Comparison of ENCODE assay signal across 25 cellular contexts in genomic region chr22:37141476-37141875, GRCh38. TPM values are rescaled to one million over a fixed set of nuclear protein-coding genes. Genes with fewer than 3 reads are reported as not detected.
A peak's percentile ranks its signal among the peaks of the same experiment; 100 is the strongest.
DNase-seq lines count a peak whose midpoint lies in the region; ATAC-seq, FAIRE-seq and TF ChIP-seq lines count a peak whose summit lies in the region.
"Had no signal": no experiment of that assay in that cellular context is flagged by ENCODE, and none has a peak within 500 bp of the region (broad histone marks: within the 10 kb centered on the region; RNA-seq: fewer than 3 reads in every experiment).

No MANE protein-coding gene starts in this region.

- no peak overlapping the region for H2AK5ac ChIP-seq in H1 (ENCODE audit: low read depth, low read length)

- H2AFZ ChIP-seq in H1 (ENCODE audit: low read length), result no peak overlapping the region
- H2AFZ ChIP-seq in osteoblast (ENCODE audit: low read length), result no peak overlapping the region

- no peak overlapping the region for H2BK120ac ChIP-seq in H1 (replicated peaks; ENCODE audit: low read depth, low read length)

- H2BK15ac ChIP-seq in H1 (ENCODE audit: low read length), result no peak overlapping the region

- CTCF ChIA-PET in activated CD4-positive, alpha-beta memory T cell treated with anti-CD3 and anti-CD28 coated beads, Interleukin-2, amount 10 ng/mL, durations not matched to agents 7 days and 5 days (lab: Charles Lee), result interaction anchor here (8.6 kb wide), 1 partner anchor 57 kb away, joined by 51 read pairs; no protein-coding TSS in a partner anchor
- CTCF ChIA-PET in activated CD4-positive, alpha-beta memory T cell treated with anti-CD3 and anti-CD28 coated beads for 36 hours (lab: Charles Lee), result interaction anchor here (2.1 to 3.1 kb wide), 2 partner anchors 22 to 59 kb away, joined by 8 to 13 read pairs; no protein-coding TSS in a partner anchor
- CTCF ChIA-PET in H1 (lab: Charles Lee; ENCODE audit: partially characterized antibody), result interaction anchor here (0.6 to 4.1 kb wide), 9 partner anchors 9 to 315 kb away, joined by 3 to 20 read pairs (median 4); partner anchors contain the start of gene IL2RB

- H3K23ac ChIP-seq in H1 (ENCODE audit: insufficient read length), result no peak overlapping the region

- H3K36me3 Mint-ChIP-seq in activated CD4-positive, alpha-beta memory T cell treated with anti-CD3 and anti-CD28 coated beads, Interleukin-2, amount 10 ng/mL, durations not matched to agents 7 days and 5 days (ENCODE audit: low read depth), result peaks cover 95% of the 10 kb centered on the region
- H3K36me3 Mint-ChIP-seq in activated CD4-positive, alpha-beta memory T cell treated with anti-CD3 and anti-CD28 coated beads for 36 hours, result peaks cover 90% of the 10 kb centered on the region
- no peaks in the 10 kb centered on the region for H3K36me3 Mint-ChIP-seq in nephron progenitor cell (ENCODE audit: low read depth)
- H3K36me3 Mint-ChIP-seq in activated T-cell treated with anti-CD3 and anti-CD28 coated beads, Interleukin-2, amount 50 U/mL, for 4 hours (ENCODE audit: insufficient read depth), result peaks cover 61% of the 10 kb centered on the region
- H3K36me3 Mint-ChIP-seq: CD14-positive monocyte, IgD-negative memory B cell had no signal

- H3K27me3 Mint-ChIP-seq in activated CD4-positive, alpha-beta memory T cell treated with anti-CD3 and anti-CD28 coated beads, Interleukin-2, amount 10 ng/mL, durations not matched to agents 7 days and 5 days, result no peaks in the 10 kb centered on the region
- H3K27me3 Mint-ChIP-seq in activated CD4-positive, alpha-beta memory T cell treated with anti-CD3 and anti-CD28 coated beads for 36 hours, result no peaks in the 10 kb centered on the region
- peaks cover 33% of the 10 kb centered on the region for H3K27me3 Mint-ChIP-seq in nephron progenitor cell (ENCODE audit: low read depth, poor library complexity)
- H3K27me3 Mint-ChIP-seq in activated T-cell treated with anti-CD3 and anti-CD28 coated beads, Interleukin-2, amount 50 U/mL, for 4 hours (ENCODE audit: low read depth), result no peaks in the 10 kb centered on the region
- H3K27me3 Mint-ChIP-seq: IgD-negative memory B cell had no signal

- H3K79me2 ChIP-seq in H1 (ENCODE audit: control insufficient read depth in 1 of 2, insufficient read depth in 2 of 2, low read length in 2 of 2), result no peaks in the 10 kb centered on the region
- H3K79me2 ChIP-seq in osteoblast (ENCODE audit: insufficient read depth, low read length), result no peaks in the 10 kb centered on the region

- no peak overlapping the region for H2BK12ac ChIP-seq in H1 (ENCODE audit: low read depth, low read length)

- TF ChIP-seq CTCF in H1 (IDR thresholded peaks at IDR 0.05; ENCODE audit: control extremely low read depth in 1 of 3, insufficient read depth in 1 of 3, low read depth in 1 of 3, low read length in 3 of 3) (no peak), osteoblast (IDR thresholded peaks at IDR 0.05; ENCODE audit: extremely low read depth, low read depth, low read length) (no peak), nephron progenitor cell (IDR thresholded peaks at IDR 0.05) (no peak)

- ATAC-seq in activated T-cell treated with anti-CD3 and anti-CD28 coated beads, Interleukin-2, amount 50 U/mL, for 4 hours, result no peak

- no peaks in the 10 kb centered on the region for H3K9me3 Mint-ChIP-seq in activated CD4-positive, alpha-beta memory T cell treated with anti-CD3 and anti-CD28 coated beads, Interleukin-2, amount 10 ng/mL, durations not matched to agents 7 days and 5 days
- H3K9me3 Mint-ChIP-seq in activated CD4-positive, alpha-beta memory T cell treated with anti-CD3 and anti-CD28 coated beads for 36 hours, result peaks cover 3% of the 10 kb centered on the region
- H3K9me3 Mint-ChIP-seq in nephron progenitor cell, result no peaks in the 10 kb centered on the region
- no peaks in the 10 kb centered on the region for H3K9me3 Mint-ChIP-seq in activated T-cell treated with anti-CD3 and anti-CD28 coated beads, Interleukin-2, amount 50 U/mL, for 4 hours
- H3K9me3 Mint-ChIP-seq: IgD-negative memory B cell had no signal

- 94% methylated on average over 7 of the region's 10 CpGs; no CpG with 5 or more reads in 1 of the 2 experiments for WGBS in H1 (ENCODE audit: extremely low coverage in 1 of 2, insufficient coverage in 1 of 2, insufficient read length in 1 of 2, insufficient replicate concordance in 2 of 2, low coverage in 1 of 2, low lambda C conversion rate in 2 of 2, missing lambda C conversion rate in 1 of 2), 2 experiments

- 0 out of 2 replicates have a peak overlapping the region, but pooled peaks have one; percentile 13 for H3K27ac ChIP-seq in BLaER1
- no peak overlapping the region for H3K27ac ChIP-seq in H1 (ENCODE audit: low read depth, low read length)
- H3K27ac ChIP-seq in osteoblast (ENCODE audit: low read depth, low read length), result no peak overlapping the region
- H3K27ac ChIP-seq: Peyer's patch, SJSA1 had no signal

- no peak overlapping the region for H3K4me2 ChIP-seq in BLaER1
- H3K4me2 ChIP-seq in H1 (ENCODE audit: insufficient read depth in 1 of 2, low read depth in 2 of 2, low read length in 2 of 2), result no peak overlapping the region
- no peak overlapping the region for H3K4me2 ChIP-seq in osteoblast (ENCODE audit: insufficient read depth, low read length)

- TF ChIP-seq POLR2A in H1 (IDR thresholded peaks at IDR 0.05; ENCODE audit: control extremely low read depth in 1 of 2, low read depth in 2 of 2, low read length in 2 of 2), result no peak

- H3K4ac ChIP-seq in H1 (replicated peaks; ENCODE audit: insufficient read length, low read depth, low read length), result no peak overlapping the region

- H3K14ac ChIP-seq in H1 (ENCODE audit: insufficient read length), result no peak overlapping the region

- no peak for TF ChIP-seq RAD21 in H1 (IDR thresholded peaks at IDR 0.05 in 1 of 2, conservative IDR thresholded peaks at IDR 0.05 in 1 of 2; ENCODE audit: low read depth in 2 of 2, low read length in 2 of 2)

- no peak for FAIRE-seq in H1 (lab: Jason Lieb, UNC)
- FAIRE-seq: D721Med, GM18507 had no signal

- peak overlapping the region; percentile 16 for H3K27ac Mint-ChIP-seq in activated CD4-positive, alpha-beta memory T cell treated with anti-CD3 and anti-CD28 coated beads, Interleukin-2, amount 10 ng/mL, durations not matched to agents 7 days and 5 days
- no peak overlapping the region for H3K27ac Mint-ChIP-seq in activated CD4-positive, alpha-beta memory T cell treated with anti-CD3 and anti-CD28 coated beads for 36 hours
- no peak overlapping the region for H3K27ac Mint-ChIP-seq in nephron progenitor cell
- H3K27ac Mint-ChIP-seq: IgD-negative memory B cell had no signal

- H4K5ac ChIP-seq in H1 (ENCODE audit: insufficient read length, low read depth, low read length), result no peak overlapping the region

- no peak overlapping the region for H3K4me3 Mint-ChIP-seq in activated CD4-positive, alpha-beta memory T cell treated with anti-CD3 and anti-CD28 coated beads, Interleukin-2, amount 10 ng/mL, durations not matched to agents 7 days and 5 days
- no peak overlapping the region for H3K4me3 Mint-ChIP-seq in activated CD4-positive, alpha-beta memory T cell treated with anti-CD3 and anti-CD28 coated beads for 36 hours
- H3K4me3 Mint-ChIP-seq in nephron progenitor cell, result no peak overlapping the region
- no peak overlapping the region for H3K4me3 Mint-ChIP-seq in activated T-cell treated with anti-CD3 and anti-CD28 coated beads, Interleukin-2, amount 50 U/mL, for 4 hours
- H3K4me3 Mint-ChIP-seq: CD14-positive monocyte, IgD-negative memory B cell had no signal

- H3K18ac ChIP-seq in H1 (ENCODE audit: extremely low read depth, low read length), result no peak overlapping the region

- no peak for DNase-seq in activated CD4-positive, alpha-beta memory T cell treated with anti-CD3 and anti-CD28 coated beads, Interleukin-2, amount 10 ng/mL, durations not matched to agents 7 days and 5 days
- DNase-seq in activated CD4-positive, alpha-beta memory T cell treated with anti-CD3 and anti-CD28 coated beads for 36 hours, result no peak
- DNase-seq in H1 (ENCODE audit: low read depth in 1 of 2, low spot score in 2 of 2), result no peak
- peak; percentile 73 for DNase-seq in osteoblast (ENCODE audit: insufficient read length, low spot score, missing footprints)
- DNase-seq in nephron progenitor cell, result no peak
- DNase-seq in activated T-cell treated with anti-CD3 and anti-CD28 coated beads, Interleukin-2, amount 50 U/mL, for 4 hours, result no peak
- DNase-seq: DMS53, GDM1, Karpas-422, MV-4-11, NCI-H1105 treated with DMSO at 0.1 percent for 48 hours, NCI-H2029 treated with DMSO at 0.1 percent for 48 hours, NCI-H226, NCI-H524, NCI-H774, Peyer's patch had no signal

- no peaks in the 10 kb centered on the region for H3K79me1 ChIP-seq in H1 (ENCODE audit: low read depth, low read length)

- no peak overlapping the region for H3K56ac ChIP-seq in H1 (replicated peaks; ENCODE audit: insufficient read length, low read depth, low read length)

- no peak overlapping the region for H2BK5ac ChIP-seq in H1 (ENCODE audit: low read depth, low read length)

- H3K9ac ChIP-seq in BLaER1, result no peak overlapping the region
- H3K9ac ChIP-seq in H1 (replicated peaks in 1 of 4; ENCODE audit: extremely low read depth in 1 of 4, low read depth in 3 of 4, low read length in 3 of 4), result no peak overlapping the region

- H4K20me1 ChIP-seq in BLaER1, result no peaks in the 10 kb centered on the region
- peaks cover 0 to 2% of the 10 kb centered on the region in 2 experiments for H4K20me1 ChIP-seq in H1 (replicated peaks in 1 of 2; ENCODE audit: control insufficient read depth in 1 of 2, insufficient read depth in 2 of 2, low read length in 2 of 2)
- no peaks in the 10 kb centered on the region for H4K20me1 ChIP-seq in osteoblast (ENCODE audit: insufficient read depth, low read length)

- H3K4me1 Mint-ChIP-seq in activated CD4-positive, alpha-beta memory T cell treated with anti-CD3 and anti-CD28 coated beads, Interleukin-2, amount 10 ng/mL, durations not matched to agents 7 days and 5 days, result peaks cover 84% of the 10 kb centered on the region
- H3K4me1 Mint-ChIP-seq in activated CD4-positive, alpha-beta memory T cell treated with anti-CD3 and anti-CD28 coated beads for 36 hours (ENCODE audit: low read depth), result peaks cover 91% of the 10 kb centered on the region
- H3K4me1 Mint-ChIP-seq in nephron progenitor cell, result peaks cover 36% of the 10 kb centered on the region
- peaks cover 71% of the 10 kb centered on the region for H3K4me1 Mint-ChIP-seq in activated T-cell treated with anti-CD3 and anti-CD28 coated beads, Interleukin-2, amount 50 U/mL, for 4 hours (ENCODE audit: low read depth)
- H3K4me1 Mint-ChIP-seq: CD14-positive monocyte had no signal

- POLR2A ChIA-PET in activated CD4-positive, alpha-beta memory T cell treated with anti-CD3 and anti-CD28 coated beads, Interleukin-2, amount 10 ng/mL, durations not matched to agents 7 days and 5 days (lab: Charles Lee), result interaction anchor here (1.5 to 25.9 kb wide), 5 partner anchors 0 to 62 kb away, joined by 6 to 502 read pairs (median 9); partner anchors contain the start of gene IL2RB
- POLR2A ChIA-PET in activated CD4-positive, alpha-beta memory T cell treated with anti-CD3 and anti-CD28 coated beads for 36 hours (lab: Charles Lee), result interaction anchor here (0.6 to 12.8 kb wide), 5 partner anchors 8 to 58 kb away, joined by 3 to 139 read pairs (median 10); partner anchors contain the start of gene IL2RB
- POLR2A ChIA-PET in H1 (lab: Charles Lee; ENCODE audit: partially characterized antibody), result interaction anchor here (0.9 to 1.5 kb wide), 2 partner anchors 10 to 12 kb away, joined by 3 read pairs; no protein-coding TSS in a partner anchor

- H4K8ac ChIP-seq in H1 (ENCODE audit: extremely low read depth, insufficient read depth, low read length), result peak overlapping the region; percentile 75; the same call in 1 of the 2 replicates

- TF ChIP-seq EP300 in H1 (IDR thresholded peaks at IDR 0.05; ENCODE audit: borderline replicate concordance in 1 of 2, low read depth in 2 of 2, low read length in 2 of 2), result no peak

- no peaks in the 10 kb centered on the region for H3K36me3 ChIP-seq in BLaER1
- no peaks in the 10 kb centered on the region for H3K36me3 ChIP-seq in H1 (ENCODE audit: control insufficient read depth in 2 of 4, insufficient read depth in 4 of 4, low read length in 3 of 4)
- no peaks in the 10 kb centered on the region for H3K36me3 ChIP-seq in osteoblast (ENCODE audit: insufficient read depth, low read length)
- H3K36me3 ChIP-seq: Peyer's patch, SJSA1 had no signal

- no peak overlapping the region for H4K91ac ChIP-seq in H1 (replicated peaks; ENCODE audit: insufficient read length, low read length)

- H3K9me3 ChIP-seq in BLaER1 (no peaks in the 10 kb centered on the region), H1 (ENCODE audit: insufficient read depth in 2 of 2, low read depth in 1 of 2, low read length in 1 of 2) (no peaks in the 10 kb centered on the region), osteoblast (ENCODE audit: low read depth, low read length) (no peaks in the 10 kb centered on the region)
- H3K9me3 ChIP-seq: Peyer's patch, SJSA1 had no signal

- peaks cover 41% of the 10 kb centered on the region for H3K4me1 ChIP-seq in BLaER1
- no peaks in the 10 kb centered on the region; a peak in 2 of 7 replicates for H3K4me1 ChIP-seq in H1 (replicated peaks in 1 of 4; ENCODE audit: control insufficient read depth in 3 of 4, insufficient read depth in 4 of 4, low read length in 3 of 4)
- no peaks in the 10 kb centered on the region for H3K4me1 ChIP-seq in osteoblast (ENCODE audit: insufficient read depth, low read length)

- no peaks in the 10 kb centered on the region for H3K23me2 ChIP-seq in H1 (ENCODE audit: low read depth, low read length)

- H3K27me3 ChIP-seq in BLaER1 (no peaks in the 10 kb centered on the region), H1 (replicated peaks in 1 of 4; ENCODE audit: control insufficient read depth in 3 of 4, extremely low read depth in 1 of 4, insufficient read depth in 3 of 4, low read length in 3 of 4) (no peaks in the 10 kb centered on the region), osteoblast (ENCODE audit: insufficient read depth, low read length) (peaks cover 10% of the 10 kb centered on the region)
- H3K27me3 ChIP-seq: Peyer's patch had no signal

- H2BK20ac ChIP-seq in H1 (ENCODE audit: low read length), result no peak overlapping the region

- no peak overlapping the region for H3K4me3 ChIP-seq in BLaER1
- H3K4me3 ChIP-seq in H1 (ENCODE audit: extremely low read depth in 1 of 4, insufficient read depth in 2 of 4, low read depth in 3 of 4, low read length in 4 of 4), result no peak overlapping the region
- no peak overlapping the region for H3K4me3 ChIP-seq in osteoblast (ENCODE audit: insufficient read depth, low read length)
- H3K4me3 ChIP-seq: Peyer's patch, SJSA1 had no signal

- intact Hi-C loops in activated CD4-positive, alpha-beta memory T cell treated with anti-CD3 and anti-CD28 coated beads for 36 hours (cut with micrococcal nuclease), result no loop called here

RNA-seq across cellular contexts. Expression of gene IL2RB, which starts 8.2 kb away (rescaled TPM):
- total RNA-seq in activated CD4-positive, alpha-beta memory T cell treated with anti-CD3 and anti-CD28 coated beads, Interleukin-2, amount 10 ng/mL, durations not matched to agents 7 days and 5 days, result 100 to 1,000 TPM; 320 to 323 TPM
- 100 to 1,000 TPM; 306 to 310 TPM for total RNA-seq in activated CD4-positive, alpha-beta memory T cell treated with anti-CD3 and anti-CD28 coated beads for 36 hours
- total RNA-seq in H1 (2021; fragmentation: NEBNext Ultra II Directional; extraction: Animal tissue kit (Norgen Biotek cat#: 25700)), result 0.67 and 1.3 TPM in 2 replicates
- polyA plus RNA-seq in H1 (2011; rRNA removed), result 0.67 and 1.1 TPM in 2 replicates
- polyA plus RNA-seq in H1 (2011; cell fraction: cytosol; rRNA removed), result 0.48 TPM
- polyA plus RNA-seq in H1 (2011; cell fraction: nucleus; rRNA removed), result 0.96 TPM
- polyA plus RNA-seq in H1 (2012, experiment 1 of 2), result 0.55 to 0.76 TPM (median 0.72 TPM) in 4 replicates
- polyA plus RNA-seq in H1 (2012, experiment 2 of 2), result 0.80 TPM
- polyA plus RNA-seq in H1 (2013, experiment 1 of 2), result 1.6 TPM
- 1.6 TPM for polyA plus RNA-seq in H1 (2013, experiment 2 of 2)
- 0.85 and 1.0 TPM in 2 replicates for polyA minus RNA-seq in H1 (2011; rRNA and poly(A)+ RNA removed)
- 1.0 TPM for polyA minus RNA-seq in H1 (2011; cell fraction: cytosol; rRNA and poly(A)+ RNA removed)
- 0.60 TPM for polyA minus RNA-seq in H1 (2011; cell fraction: nucleus; rRNA and poly(A)+ RNA removed)
- total RNA-seq in osteoblast, result 0.59 TPM in 1 of 2 replicates, not detected in the other
- 100 to 1,000 TPM; 178 to 212 (median 206) TPM for total RNA-seq in activated T-cell treated with anti-CD3 and anti-CD28 coated beads, Interleukin-2, amount 50 U/mL, for 4 hours
- total RNA-seq: A172, SJSA1 had no signal

RNA-seq across cellular contexts. Expression of gene TMPRSS6, which starts 32.0 kb away (rescaled TPM):
- 10 to 100 TPM; 14.0 to 14.7 TPM for total RNA-seq in activated CD4-positive, alpha-beta memory T cell treated with anti-CD3 and anti-CD28 coated beads, Interleukin-2, amount 10 ng/mL, durations not matched to agents 7 days and 5 days
- 10 to 100 TPM; 39.9 to 42.1 TPM for total RNA-seq in activated CD4-positive, alpha-beta memory T cell treated with anti-CD3 and anti-CD28 coated beads for 36 hours
- total RNA-seq in H1 (2021; fragmentation: NEBNext Ultra II Directional; extraction: Animal tissue kit (Norgen Biotek cat#: 25700)), result not detected in 2 replicates
- polyA plus RNA-seq in H1 (2011; rRNA removed), result 0.02 and 0.05 TPM in 2 replicates
- polyA plus RNA-seq in H1 (2011; cell fraction: cytosol; rRNA removed), result 0.06 TPM
- polyA plus RNA-seq in H1 (2011; cell fraction: nucleus; rRNA removed), result 0.19 TPM
- polyA plus RNA-seq in H1 (2012, experiment 1 of 2), result 0.13 to 0.27 TPM (median 0.19 TPM) in 4 replicates
- 0.09 TPM for polyA plus RNA-seq in H1 (2012, experiment 2 of 2)
- polyA plus RNA-seq in H1 (2013, experiment 1 of 2), result 0.02 TPM
- 0.02 TPM for polyA plus RNA-seq in H1 (2013, experiment 2 of 2)
- polyA minus RNA-seq in H1 (2011; rRNA and poly(A)+ RNA removed), result not detected in 2 replicates
- not detected for polyA minus RNA-seq in H1 (2011; cell fraction: cytosol; rRNA and poly(A)+ RNA removed)
- polyA minus RNA-seq in H1 (2011; cell fraction: nucleus; rRNA and poly(A)+ RNA removed), result not detected
- not detected in 2 replicates for total RNA-seq in osteoblast
- total RNA-seq in activated T-cell treated with anti-CD3 and anti-CD28 coated beads, Interleukin-2, amount 50 U/mL, for 4 hours, result 1 to 10 TPM in 1 of 3 donors, under 1 TPM in 2; 0.76 to 1.3 (median 0.89) TPM
- total RNA-seq: A172, H4, M059J, SJSA1 had no signal
- polyA plus RNA-seq: CD14-positive monocyte, IgD-negative memory B cell had no signal

RNA-seq across cellular contexts. Expression of gene C1QTNF6, which starts 46.6 kb away (rescaled TPM):
- total RNA-seq in activated CD4-positive, alpha-beta memory T cell treated with anti-CD3 and anti-CD28 coated beads, Interleukin-2, amount 10 ng/mL, durations not matched to agents 7 days and 5 days, result 10 to 100 TPM; 10.2 to 10.3 TPM
- total RNA-seq in activated CD4-positive, alpha-beta memory T cell treated with anti-CD3 and anti-CD28 coated beads for 36 hours, result 10 to 100 TPM; 11.1 to 13.0 TPM
- total RNA-seq in H1 (2021; fragmentation: NEBNext Ultra II Directional; extraction: Animal tissue kit (Norgen Biotek cat#: 25700)), result 3.1 and 4.6 TPM in 2 replicates
- polyA plus RNA-seq in H1 (2011; rRNA removed), result 5.9 and 6.5 TPM in 2 replicates
- 5.7 TPM for polyA plus RNA-seq in H1 (2011; cell fraction: cytosol; rRNA removed)
- 17.9 TPM for polyA plus RNA-seq in H1 (2011; cell fraction: nucleus; rRNA removed)
- polyA plus RNA-seq in H1 (2012, experiment 1 of 2), result 4.9 to 6.3 TPM (median 5.5 TPM) in 4 replicates
- 2.6 TPM for polyA plus RNA-seq in H1 (2012, experiment 2 of 2)
- 5.6 TPM for polyA plus RNA-seq in H1 (2013, experiment 1 of 2)
- polyA plus RNA-seq in H1 (2013, experiment 2 of 2), result 6.5 TPM
- polyA minus RNA-seq in H1 (2011; rRNA and poly(A)+ RNA removed), result 5.3 and 5.7 TPM in 2 replicates
- polyA minus RNA-seq in H1 (2011; cell fraction: cytosol; rRNA and poly(A)+ RNA removed), result 2.9 TPM
- polyA minus RNA-seq in H1 (2011; cell fraction: nucleus; rRNA and poly(A)+ RNA removed), result 11.6 TPM
- 11.9 and 18.3 TPM in 2 replicates for total RNA-seq in osteoblast
- total RNA-seq in activated T-cell treated with anti-CD3 and anti-CD28 coated beads, Interleukin-2, amount 50 U/mL, for 4 hours, result 1 to 10 TPM in 2 of 3 donors, under 1 TPM in 1; 0.96 to 2.4 (median 1.2) TPM

Comparison
In these comparisons a context has a peak if more than half of its experiments do, and no peak if none do; other contexts are left out.
1. RNA of gene IL2RB, which starts 8.2 kb away (total RNA-seq): 320 to 323 TPM in activated CD4-positive, alpha-beta memory T cell treated with anti-CD3 and anti-CD28 coated beads, Interleukin-2, amount 10 ng/mL, durations not matched to agents 7 days and 5 days, 306 to 310 TPM in activated CD4-positive, alpha-beta memory T cell treated with anti-CD3 and anti-CD28 coated beads for 36 hours and 178 to 212 TPM in activated T-cell treated with anti-CD3 and anti-CD28 coated beads, Interleukin-2, amount 50 U/mL, for 4 hours; 0.67 to 1.3 TPM in H1 and 0.59 TPM in osteoblast; every median in the first group is over 10 times any median in the second.
2. RNA of gene TMPRSS6, which starts 32.0 kb away (total RNA-seq): 39.9 to 42.1 TPM in activated CD4-positive, alpha-beta memory T cell treated with anti-CD3 and anti-CD28 coated beads for 36 hours and 14.0 to 14.7 TPM in activated CD4-positive, alpha-beta memory T cell treated with anti-CD3 and anti-CD28 coated beads, Interleukin-2, amount 10 ng/mL, durations not matched to agents 7 days and 5 days; 0.76 to 1.3 TPM in activated T-cell treated with anti-CD3 and anti-CD28 coated beads, Interleukin-2, amount 50 U/mL, for 4 hours, not detected in H1 and not detected in osteoblast; every median in the first group is over 4 times any median in the second.